Comparison of ENCODE assay signal across 12 cellular contexts in the genomic region with DNA sequence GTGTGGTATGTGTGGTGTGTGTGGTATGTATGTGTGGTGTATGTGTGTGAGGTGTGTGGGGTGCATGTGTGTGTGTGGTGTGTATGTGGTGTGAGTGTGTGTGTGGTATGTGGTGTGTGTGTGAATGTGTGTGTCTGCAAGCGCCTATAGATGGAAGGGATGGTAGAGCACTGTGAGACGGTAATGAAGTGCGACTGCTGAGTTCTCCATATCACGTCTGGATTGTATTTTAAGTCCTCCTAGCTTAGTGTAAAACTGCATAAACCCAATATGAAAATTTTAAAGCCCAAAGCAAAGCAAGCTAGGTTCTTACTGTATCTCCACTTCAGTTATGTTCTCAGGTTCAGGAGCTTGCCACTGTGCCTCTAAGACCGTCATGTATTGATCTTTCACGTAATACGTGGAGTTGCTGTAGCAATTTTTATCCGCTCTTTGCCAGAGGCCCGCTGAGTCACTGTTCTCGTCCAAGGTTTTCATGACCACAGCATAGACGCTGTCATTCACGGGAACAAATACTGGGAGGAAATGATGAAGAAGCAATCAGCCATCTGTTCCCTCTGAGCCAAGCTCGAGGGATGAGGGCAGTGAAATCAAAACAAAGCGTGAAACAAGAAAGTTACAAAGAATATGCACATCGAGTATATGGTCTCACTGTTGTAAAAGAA. TPM values are rescaled to one million over a fixed set of nuclear protein-coding genes. Genes with fewer than 3 reads are reported as not detected.
A peak's percentile ranks its signal among the peaks of the same experiment; 100 is the strongest.
DNase-seq lines count a peak whose midpoint lies in the region; ATAC-seq, FAIRE-seq and TF ChIP-seq lines count a peak whose summit lies in the region.
"Had no signal": no experiment of that assay in that cellular context is flagged by ENCODE, and none has a peak within 500 bp of the region (broad histone marks: within the 10 kb centered on the region; RNA-seq: fewer than 3 reads in every experiment).

No MANE protein-coding gene starts in this region.

- DNase-seq in D721Med (ENCODE audit: insufficient read length, low spot score): no peak
- peak; percentile 9 for DNase-seq in NB4 (ENCODE audit: low read depth)
- peak; percentile 90 for DNase-seq in astrocyte of the spinal cord (ENCODE audit: low read depth, low spot score)
- no peak for DNase-seq in left lobe of liver (ENCODE audit: low spot score)
- no peak for DNase-seq in progenitor cell of endocrine pancreas (ENCODE audit: low spot score, unreplicated experiment)
- DNase-seq in NK-92 treated with Interleukin-12 subunit alpha and Interleukin-12 subunit beta, amount 100 ng/mL, for 24 hours (lab: John Stamatoyannopoulos, UW): no peak
- DNase-seq: gastrocnemius medialis had no signal

- no peak overlapping the region for H3K27ac Mint-ChIP-seq in progenitor cell of endocrine pancreas
- H3K27ac Mint-ChIP-seq: GM23338; stimulated activated memory B cell treated with anti-CD40 and anti-IgM and Interleukin-4, amounts not matched to agents 10 μg/mL and 1 μg/mL and 100 μg/mL, for 72 hours had no signal

- H3K9me3 Mint-ChIP-seq in progenitor cell of endocrine pancreas (ENCODE audit: low read depth): no peaks in the 10 kb centered on the region
- H3K9me3 Mint-ChIP-seq: GM23338; stimulated activated memory B cell treated with anti-CD40 and anti-IgM and Interleukin-4, amounts not matched to agents 10 μg/mL and 1 μg/mL and 100 μg/mL, for 72 hours had no signal

- TF ChIP-seq CTCF in D721Med (IDR thresholded peaks at IDR 0.05; ENCODE audit: insufficient read depth, missing control alignments) (no peak), NB4 (IDR thresholded peaks at IDR 0.05; ENCODE audit: low read depth, low read length) (no peak), astrocyte of the spinal cord (IDR thresholded peaks at IDR 0.05; ENCODE audit: low read depth, low read length) (no peak), progenitor cell of endocrine pancreas (IDR thresholded peaks at IDR 0.05; ENCODE audit: unreplicated experiment) (no peak)

- peak; percentile 68 for FAIRE-seq in D721Med (lab: Jason Lieb, UNC)

- H3K4me3 ChIP-seq in NB4 (ENCODE audit: low read depth, low read length) (no peak overlapping the region), astrocyte of the spinal cord (ENCODE audit: low read depth, low read length) (no peak overlapping the region)
- H3K4me3 ChIP-seq: gastrocnemius medialis, GM23338, SJSA1 had no signal

- H3K36me3 Mint-ChIP-seq in progenitor cell of endocrine pancreas (ENCODE audit: insufficient read depth): no peaks in the 10 kb centered on the region
- H3K36me3 Mint-ChIP-seq: stimulated activated memory B cell treated with anti-CD40 and anti-IgM and Interleukin-4, amounts not matched to agents 10 μg/mL and 1 μg/mL and 100 μg/mL, for 72 hours had no signal

- peaks cover 4% of the 10 kb centered on the region for H3K4me1 Mint-ChIP-seq in progenitor cell of endocrine pancreas (ENCODE audit: low read depth)
- H3K4me1 Mint-ChIP-seq: GM23338; stimulated activated memory B cell treated with anti-CD40 and anti-IgM and Interleukin-4, amounts not matched to agents 10 μg/mL and 1 μg/mL and 100 μg/mL, for 72 hours had no signal

- H3K4me3 Mint-ChIP-seq in progenitor cell of endocrine pancreas (ENCODE audit: low read depth): no peak overlapping the region
- H3K4me3 Mint-ChIP-seq: GM23338; stimulated activated memory B cell treated with anti-CD40 and anti-IgM and Interleukin-4, amounts not matched to agents 10 μg/mL and 1 μg/mL and 100 μg/mL, for 72 hours had no signal

- ATAC-seq in left lobe of liver (peak; percentile 28), GM18909 (IDR thresholded peaks at IDR 0.05; ENCODE audit: poor library complexity, unreplicated experiment) (no peak), GM18868 (IDR thresholded peaks at IDR 0.05; ENCODE audit: unreplicated experiment) (no peak)
- ATAC-seq: GM23338; stimulated activated memory B cell treated with anti-CD40 and anti-IgM and Interleukin-4, amounts not matched to agents 10 μg/mL and 1 μg/mL and 100 μg/mL, for 72 hours had no signal

- in situ Hi-C loops in astrocyte of the spinal cord (cut with HindIII; ENCODE audit: low sequenced_read_pairs): no loop called here

- H3K27me3 Mint-ChIP-seq in progenitor cell of endocrine pancreas: no peaks in the 10 kb centered on the region
- H3K27me3 Mint-ChIP-seq: stimulated activated memory B cell treated with anti-CD40 and anti-IgM and Interleukin-4, amounts not matched to agents 10 μg/mL and 1 μg/mL and 100 μg/mL, for 72 hours had no signal

- no peak for TF ChIP-seq POLR2A in NB4 (IDR thresholded peaks at IDR 0.05; ENCODE audit: extremely low read depth, insufficient read length)

RNA-seq across cellular contexts. Expression of a gene that starts 5.5 kb away (rescaled TPM):
- total RNA-seq in left lobe of liver (not detected), progenitor cell of endocrine pancreas (not detected in 2 replicates)
- total RNA-seq: gastrocnemius medialis, GM23338, SJSA1 had no signal

RNA-seq across cellular contexts. Expression of a gene that starts 29.0 kb away (rescaled TPM):
- total RNA-seq in left lobe of liver (41.1 TPM), progenitor cell of endocrine pancreas (46.3 and 49.6 TPM in 2 replicates)

Comparison
In these comparisons a context has a peak if more than half of its experiments do, and no peak if none do; other contexts are left out.
1. DNase-seq: peak in NB4 (single experiment) and astrocyte of the spinal cord (single experiment); none in D721Med (single experiment), left lobe of liver (single experiment), progenitor cell of endocrine pancreas (single experiment) and NK-92 treated with Interleukin-12 subunit alpha and Interleukin-12 subunit beta, amount 100 ng/mL, for 24 hours (single experiment).